ENCODE assay signal across 8 cellular contexts in genomic region chr5:141135030-141135717, GRCh38. TPM values are rescaled to one million over a fixed set of nuclear protein-coding genes. Genes with fewer than 3 reads are reported as not detected.
DNase-seq lines count a peak whose midpoint lies in the region; ATAC-seq, FAIRE-seq and TF ChIP-seq lines count a peak whose summit lies in the region.

Gene PCDHB5 (plus strand): TSS chr5:141135206. CDS start chr5:141135435, 229 bp downstream.

- H3K4me1 Mint-ChIP-seq in neural crest cell, result no peaks in the 10 kb centered on the region

- H3K36me3 Mint-ChIP-seq in neural crest cell (ENCODE audit: low read depth), result peaks cover 55% of the 10 kb centered on the region

- DNase-seq in NCI-H82 (lab: John Stamatoyannopoulos, UW), result peak; percentile 60
- DNase-seq in NCI-H82 treated with DMSO at 0.1 percent for 48 hours (lab: John Stamatoyannopoulos, UW; ENCODE audit: unreplicated experiment), result no peak
- DNase-seq in NCI-H526 treated with DMSO at 0.1 percent for 48 hours (lab: John Stamatoyannopoulos, UW), result peak; percentile 1
- DNase-seq in ecto neural progenitor cell (ENCODE audit: low spot score), result peak; percentile 68
- no peak for DNase-seq in neural crest cell (ENCODE audit: low read depth, low spot score)
- DNase-seq in frontal cortex (ENCODE audit: low spot score in 2 of 2), result no peak
- DNase-seq in activated CD8-positive, alpha-beta memory T cell treated with anti-CD3 and anti-CD28 coated beads, Interleukin-2, amount 50 U/mL, for 4 hours, result no peak

- no peaks in the 10 kb centered on the region for H3K27me3 Mint-ChIP-seq in neural crest cell (ENCODE audit: low read depth)

- peak; percentile 71 for TF ChIP-seq CTCF in neural crest cell (conservative IDR thresholded peaks at IDR 0.05)

- peak within 1 kb of the TSS; percentile 51 for H3K27ac Mint-ChIP-seq in neural crest cell (ENCODE audit: unreplicated experiment)

- H3K9me3 Mint-ChIP-seq in neural crest cell, result peaks cover 31% of the 10 kb centered on the region

- H3K4me3 Mint-ChIP-seq in neural crest cell, result peak within 1 kb of the TSS; percentile 84

- no peak for ATAC-seq in HG03354 (IDR thresholded peaks at IDR 0.05; ENCODE audit: poor library complexity, severe bottlenecking, unreplicated experiment)

- no peak for FAIRE-seq in frontal cortex (lab: Jason Lieb, UNC)

RNA-seq across cellular contexts. Expression of gene PCDHB5, which starts in this region (rescaled TPM):
- 3.0 and 3.3 TPM in 2 replicates for total RNA-seq in neural crest cell
- 7.3 TPM for total RNA-seq in frontal cortex

Comparison
In these comparisons a context has a peak if more than half of its experiments do, and no peak if none do; other contexts are left out.
1. DNase-seq: peak in NCI-H82 (single experiment), NCI-H526 treated with DMSO at 0.1 percent for 48 hours (single experiment) and ecto neural progenitor cell (single experiment); none in NCI-H82 treated with DMSO at 0.1 percent for 48 hours (single experiment), neural crest cell (single experiment), frontal cortex (0 of 2) and activated CD8-positive, alpha-beta memory T cell treated with anti-CD3 and anti-CD28 coated beads, Interleukin-2, amount 50 U/mL, for 4 hours (single experiment).